ENCODE assay signal across 8 cellular contexts in genomic region chr9:135702002-135702721, GRCh38. TPM values are rescaled to one million over a fixed set of nuclear protein-coding genes. Genes with fewer than 3 reads are reported as not detected.
DNase-seq lines count a peak whose midpoint lies in the region; ATAC-seq and TF ChIP-seq lines count a peak whose summit lies in the region.

TSS of gene KCNT1 (plus strand) at chr9:135702185. CDS start at chr9:135702259, 74 bp downstream.

- H3K27me3 ChIP-seq in endodermal cell (ENCODE audit: control insufficient read depth, insufficient read depth, low read length, poor library complexity, severe bottlenecking) (peaks cover 14% of the 10 kb centered on the region), stomach smooth muscle (ENCODE audit: control insufficient read depth in 1 of 2, insufficient read depth in 2 of 2, low read length in 2 of 2) (peaks cover 33 to 47% of the 10 kb centered on the region in 2 donors)

- no peaks in the 10 kb centered on the region for H3K36me3 Mint-ChIP-seq in activated CD4-positive, alpha-beta memory T cell treated with anti-CD3 and anti-CD28 coated beads for 36 hours
- H3K36me3 Mint-ChIP-seq in endodermal cell (ENCODE audit: low read depth), result no peaks in the 10 kb centered on the region

- H3K9ac ChIP-seq in endodermal cell (ENCODE audit: extremely low read depth, low read length, poor library complexity, severe bottlenecking) (no peak within 1 kb of the TSS), stomach smooth muscle (ENCODE audit: low read length in 2 of 2) (no peak within 1 kb of the TSS)

- intact Hi-C loops in activated CD4-positive, alpha-beta memory T cell treated with anti-CD3 and anti-CD28 coated beads for 36 hours (cut with micrococcal nuclease), result no loop called here

- no peaks in the 10 kb centered on the region for H3K9me3 Mint-ChIP-seq in activated CD4-positive, alpha-beta memory T cell treated with anti-CD3 and anti-CD28 coated beads for 36 hours
- H3K9me3 Mint-ChIP-seq in endodermal cell, result no peaks in the 10 kb centered on the region

- H3K4me3 Mint-ChIP-seq in activated CD4-positive, alpha-beta memory T cell treated with anti-CD3 and anti-CD28 coated beads for 36 hours, result no peak within 1 kb of the TSS
- H3K4me3 Mint-ChIP-seq in endodermal cell, result no peak within 1 kb of the TSS

- peak; percentile 99 for TF ChIP-seq CTCF in endodermal cell (conservative IDR thresholded peaks at IDR 0.05)

- ATAC-seq in GM19035 (IDR thresholded peaks at IDR 0.05; ENCODE audit: unreplicated experiment), result no peak

- H3K4me1 ChIP-seq in endodermal cell (ENCODE audit: control insufficient read depth, insufficient read depth, low read length), result no peaks in the 10 kb centered on the region
- H3K4me1 ChIP-seq in stomach smooth muscle (ENCODE audit: control insufficient read depth, insufficient read depth, low read length), result peaks cover 7% of the 10 kb centered on the region

- no peaks in the 10 kb centered on the region for H3K36me3 ChIP-seq in endodermal cell (ENCODE audit: control insufficient read depth, insufficient read depth, low read length)
- no peaks in the 10 kb centered on the region for H3K36me3 ChIP-seq in stomach smooth muscle (ENCODE audit: control insufficient read depth in 2 of 2, insufficient read depth in 2 of 2, low read length in 2 of 2)

- POLR2A ChIA-PET in activated CD4-positive, alpha-beta memory T cell treated with anti-CD3 and anti-CD28 coated beads for 36 hours (lab: Charles Lee), result no interaction called here

- no peak within 1 kb of the TSS for H3K27ac Mint-ChIP-seq in activated CD4-positive, alpha-beta memory T cell treated with anti-CD3 and anti-CD28 coated beads for 36 hours
- H3K27ac Mint-ChIP-seq in endodermal cell, result no peak within 1 kb of the TSS

- CTCF ChIA-PET in activated CD4-positive, alpha-beta memory T cell treated with anti-CD3 and anti-CD28 coated beads for 36 hours (lab: Charles Lee), result interaction anchor here (1.3 kb wide), 1 partner anchor 9 kb away, joined by 6 read pairs; no protein-coding TSS in a partner anchor

- no peak within 1 kb of the TSS for H3K4me3 ChIP-seq in endodermal cell (ENCODE audit: low read length)
- peak within 1 kb of the TSS; percentile 19 to 55 for H3K4me3 ChIP-seq in stomach smooth muscle (ENCODE audit: low read length in 2 of 2)

- H3K4me1 Mint-ChIP-seq in activated CD4-positive, alpha-beta memory T cell treated with anti-CD3 and anti-CD28 coated beads for 36 hours (ENCODE audit: low read depth), result no peaks in the 10 kb centered on the region
- H3K4me1 Mint-ChIP-seq in endodermal cell, result no peaks in the 10 kb centered on the region

- WGBS in endodermal cell (ENCODE audit: insufficient coverage in 1 of 2, insufficient read length in 1 of 2), 2 experiments, result 2 to 19% methylated on average over 9 to 63 of the region's 63 CpGs

- H3K9me3 ChIP-seq in endodermal cell (ENCODE audit: control insufficient read depth, low read length), result no peaks in the 10 kb centered on the region
- no peaks in the 10 kb centered on the region for H3K9me3 ChIP-seq in stomach smooth muscle (ENCODE audit: control insufficient read depth in 2 of 2, low read length in 2 of 2)

- peaks cover 4% of the 10 kb centered on the region for H3K27me3 Mint-ChIP-seq in activated CD4-positive, alpha-beta memory T cell treated with anti-CD3 and anti-CD28 coated beads for 36 hours
- H3K27me3 Mint-ChIP-seq in endodermal cell (ENCODE audit: insufficient read depth), result peaks cover 10% of the 10 kb centered on the region

- H3K27ac ChIP-seq in endodermal cell (ENCODE audit: low read depth, low read length), result no peak within 1 kb of the TSS
- no peak within 1 kb of the TSS for H3K27ac ChIP-seq in stomach smooth muscle (ENCODE audit: low read length)

- DNase-seq in NCI-H2029 (lab: John Stamatoyannopoulos, UW), result peak; percentile 12
- no peak for DNase-seq in NCI-H2029 treated with DMSO at 0.1 percent for 48 hours (lab: John Stamatoyannopoulos, UW)
- peak; percentile 10 for DNase-seq in NCI-H146 treated with DMSO at 0.1 percent for 48 hours (lab: John Stamatoyannopoulos, UW; ENCODE audit: unreplicated experiment)
- DNase-seq in activated CD4-positive, alpha-beta memory T cell treated with anti-CD3 and anti-CD28 coated beads for 36 hours, result peak; percentile 68
- peak; percentile 93 for DNase-seq in endodermal cell
- peak; percentile 41 for DNase-seq in myocyte (ENCODE audit: low read depth)

RNA-seq across cellular contexts. Expression of gene KCNT1, which starts in this region (rescaled TPM):
- total RNA-seq in activated CD4-positive, alpha-beta memory T cell treated with anti-CD3 and anti-CD28 coated beads for 36 hours, result not detected
- total RNA-seq in endodermal cell, result under 1 TPM in 1 of 2 donors, not detected in 1; 0.15 TPM
- polyA plus RNA-seq in endodermal cell (2013, experiment 1 of 2), result 0.11 TPM
- 0.04 TPM for polyA plus RNA-seq in endodermal cell (2013, experiment 2 of 2)
- total RNA-seq in myocyte, result 0.08 and 0.16 TPM in 2 replicates
- 0.18 TPM for polyA plus RNA-seq in myocyte (2012)

Comparison
In these comparisons a context has a peak if more than half of its experiments do, and no peak if none do; other contexts are left out.
1. Peak in DNase-seq in activated CD4-positive, alpha-beta memory T cell treated with anti-CD3 and anti-CD28 coated beads for 36 hours; RNA of the gene not detected or under 1 TPM.
2. Peak in DNase-seq in endodermal cell; RNA of the gene not detected or under 1 TPM.
3. Peak in DNase-seq in myocyte; RNA of the gene not detected or under 1 TPM.